In genomic region chrX:85203461-85203970, GRCh38 we compare ENCODE assay signal across 35 cellular contexts. TPM values are rescaled to one million over a fixed set of nuclear protein-coding genes. Genes with fewer than 3 reads are reported as not detected.
"Had no signal": no experiment of that assay in that cellular context is flagged by ENCODE, and none has a peak within 500 bp of the region (broad histone marks: within the 10 kb centered on the region; RNA-seq: fewer than 3 reads in every experiment).

No MANE protein-coding gene starts in this region.

- H3K4me3 ChIP-seq: adrenal gland, body of pancreas, breast epithelium had no signal

- H3K27ac Mint-ChIP-seq: activated B cell treated with CpG ODN at 0.5 μM for 24 hours; activated CD4-positive, alpha-beta memory T cell treated with anti-CD3 and anti-CD28 coated beads, Interleukin-2, amount 10 ng/mL, durations not matched to agents 7 days and 5 days; activated CD4-positive, alpha-beta T cell treated with anti-CD3 and anti-CD28 coated beads, Interleukin-2, amount 10 ng/mL, durations not matched to agents 7 days and 5 days; activated CD8-positive, alpha-beta memory T cell treated with anti-CD3 and anti-CD28 coated beads, Interleukin-2, amount 10 ng/mL, durations not matched to agents 7 days and 5 days; activated CD8-positive, alpha-beta T cell treated with anti-CD3 and anti-CD28 coated beads, Interleukin-2, amount 10 ng/mL, durations not matched to agents 7 days and 5 days; activated naive CD4-positive, alpha-beta T cell treated with anti-CD3 and anti-CD28 coated beads for 36 hours; activated naive CD4-positive, alpha-beta T cell treated with anti-CD3 and anti-CD28 coated beads, Interleukin-2, amount 50 U/mL, for 72 hours; activated naive CD8-positive, alpha-beta T cell treated with anti-CD3 and anti-CD28 coated beads for 36 hours; activated T-cell treated with anti-CD3 and anti-CD28 coated beads, Interleukin-2, amount 50 U/mL, for 72 hours; activated T-helper 1 cell treated with anti-CD3 and anti-CD28 coated beads, Interleukin-12 subunit alpha, Interleukin-12 subunit beta, Interleukin-2, Interleukin-4 antibody, amounts not matched to agents 30 ng/mL and 10 ng/mL and 1 ng/mL, durations not matched to agents 14 hours and 24 hours and 36 hours; activated T-helper 17 cell treated with anti-CD3 and anti-CD28 coated beads, Interleukin-2, amount 50 U/mL, for 72 hours; T-helper 1 cell treated with Interleukin-12 subunit alpha and Interleukin-12 subunit beta and Interleukin-4 antibody, amounts not matched to agents 30 μg/mL and 1 μg/mL, for 36 hours; T-helper 2 cell treated with Interferon-gamma antibody and Interleukin-4, amounts not matched to agents 5 μg/mL and 100 μg/mL, for 36 hours had no signal

- H3K4me1 ChIP-seq: adrenal gland, body of pancreas, breast epithelium had no signal

- H3K27me3 ChIP-seq: body of pancreas, brain microvascular endothelial cell had no signal

- DNase-seq: activated B cell treated with CpG ODN at 0.5 μM for 24 hours; activated CD4-positive, alpha-beta memory T cell treated with anti-CD3 and anti-CD28 coated beads, Interleukin-2, amount 10 ng/mL, durations not matched to agents 7 days and 5 days; activated CD4-positive, alpha-beta T cell treated with anti-CD3 and anti-CD28 coated beads for 48 hours; activated CD4-positive, alpha-beta T cell treated with anti-CD3 and anti-CD28 coated beads, Interleukin-2, amount 10 ng/mL, durations not matched to agents 7 days and 5 days; activated CD4-positive, alpha-beta T cell treated with anti-CD3 and anti-CD28 coated beads, Interleukin-2, amount 50 U/mL, for 48 hours; activated CD4-positive, CD25-positive, alpha-beta regulatory T cell treated with anti-CD3 and anti-CD28 coated beads, Interleukin-2, amount 50 U/mL, for 72 hours; activated CD8-positive, alpha-beta memory T cell treated with anti-CD3 and anti-CD28 coated beads for 24 hours; activated CD8-positive, alpha-beta memory T cell treated with anti-CD3 and anti-CD28 coated beads, Interleukin-2, amount 10 ng/mL, durations not matched to agents 7 days and 5 days; activated CD8-positive, alpha-beta memory T cell treated with anti-CD3 and anti-CD28 coated beads, Interleukin-2, amount 50 U/mL, for 48 hours; activated CD8-positive, alpha-beta T cell treated with anti-CD3 and anti-CD28 coated beads, Interleukin-2, amount 10 ng/mL, durations not matched to agents 7 days and 5 days; activated effector memory CD4-positive, alpha-beta T cell treated with anti-CD3 and anti-CD28 coated beads, Interleukin-2, amount 50 U/mL, for 16 hours; activated gamma-delta T cell treated with Interleukin-2 at 50 U/mL for 16 hours; activated naive CD4-positive, alpha-beta T cell; activated naive CD4-positive, alpha-beta T cell treated with anti-CD3 and anti-CD28 coated beads for 36 hours; activated naive CD4-positive, alpha-beta T cell treated with anti-CD3 and anti-CD28 coated beads, Interleukin-2, amount 50 U/mL, for 16 hours; activated naive CD8-positive, alpha-beta T cell treated with anti-CD3 and anti-CD28 coated beads for 36 hours; activated T-cell treated with anti-CD3 and anti-CD28 coated beads, Interleukin-2, amount 50 U/mL, for 4 hours; activated T-cell treated with anti-CD3 and anti-CD28 coated beads, Interleukin-2, amount 50 U/mL, for 72 hours; adrenal gland; amniotic stem cell; body of pancreas; brain microvascular endothelial cell; central memory CD4-positive, alpha-beta T cell; SW 1271; T-helper 1 cell; T-helper 2 cell; T-helper 9 cell had no signal

- H3K4me3 Mint-ChIP-seq: activated B cell treated with CpG ODN at 0.5 μM for 24 hours; activated CD4-positive, alpha-beta memory T cell treated with anti-CD3 and anti-CD28 coated beads, Interleukin-2, amount 10 ng/mL, durations not matched to agents 7 days and 5 days; activated CD4-positive, alpha-beta T cell treated with anti-CD3 and anti-CD28 coated beads, Interleukin-2, amount 10 ng/mL, durations not matched to agents 7 days and 5 days; activated CD8-positive, alpha-beta memory T cell treated with anti-CD3 and anti-CD28 coated beads, Interleukin-2, amount 10 ng/mL, durations not matched to agents 7 days and 5 days; activated CD8-positive, alpha-beta T cell treated with anti-CD3 and anti-CD28 coated beads, Interleukin-2, amount 10 ng/mL, durations not matched to agents 7 days and 5 days; activated naive CD4-positive, alpha-beta T cell treated with anti-CD3 and anti-CD28 coated beads for 36 hours; activated naive CD8-positive, alpha-beta T cell treated with anti-CD3 and anti-CD28 coated beads for 36 hours; activated T-cell treated with anti-CD3 and anti-CD28 coated beads, Interleukin-2, amount 50 U/mL, for 4 hours; activated T-cell treated with anti-CD3 and anti-CD28 coated beads, Interleukin-2, amount 50 U/mL, for 72 hours; activated T-helper 1 cell treated with anti-CD3 and anti-CD28 coated beads, Interleukin-12 subunit alpha, Interleukin-12 subunit beta, Interleukin-2, Interleukin-4 antibody, amounts not matched to agents 30 ng/mL and 10 ng/mL and 1 ng/mL, durations not matched to agents 14 hours and 24 hours and 36 hours; activated T-helper 17 cell treated with anti-CD3 and anti-CD28 coated beads, Interleukin-2, amount 50 U/mL, for 72 hours; T-helper 1 cell treated with Interleukin-12 subunit alpha and Interleukin-12 subunit beta and Interleukin-4 antibody, amounts not matched to agents 30 μg/mL and 1 μg/mL, for 36 hours; T-helper 2 cell treated with Interferon-gamma antibody and Interleukin-4, amounts not matched to agents 5 μg/mL and 100 μg/mL, for 36 hours had no signal

- H3K27ac ChIP-seq: adrenal gland, body of pancreas, brain microvascular endothelial cell, breast epithelium, VCaP had no signal

- H3K4me1 Mint-ChIP-seq: activated B cell treated with CpG ODN at 0.5 μM for 24 hours; activated CD4-positive, alpha-beta memory T cell treated with anti-CD3 and anti-CD28 coated beads, Interleukin-2, amount 10 ng/mL, durations not matched to agents 7 days and 5 days; activated CD4-positive, alpha-beta T cell treated with anti-CD3 and anti-CD28 coated beads, Interleukin-2, amount 10 ng/mL, durations not matched to agents 7 days and 5 days; activated CD8-positive, alpha-beta memory T cell treated with anti-CD3 and anti-CD28 coated beads, Interleukin-2, amount 10 ng/mL, durations not matched to agents 7 days and 5 days; activated naive CD8-positive, alpha-beta T cell treated with anti-CD3 and anti-CD28 coated beads for 36 hours; activated T-helper 17 cell treated with anti-CD3 and anti-CD28 coated beads, Interleukin-2, amount 50 U/mL, for 72 hours had no signal

- H3K27me3 Mint-ChIP-seq: activated B cell treated with CpG ODN at 0.5 μM for 24 hours; activated CD4-positive, alpha-beta memory T cell treated with anti-CD3 and anti-CD28 coated beads, Interleukin-2, amount 10 ng/mL, durations not matched to agents 7 days and 5 days; activated CD4-positive, alpha-beta T cell treated with anti-CD3 and anti-CD28 coated beads, Interleukin-2, amount 10 ng/mL, durations not matched to agents 7 days and 5 days; activated CD8-positive, alpha-beta memory T cell treated with anti-CD3 and anti-CD28 coated beads, Interleukin-2, amount 10 ng/mL, durations not matched to agents 7 days and 5 days; activated naive CD8-positive, alpha-beta T cell treated with anti-CD3 and anti-CD28 coated beads for 36 hours; activated T-helper 17 cell treated with anti-CD3 and anti-CD28 coated beads, Interleukin-2, amount 50 U/mL, for 72 hours had no signal

- H3K36me3 ChIP-seq: adrenal gland, brain microvascular endothelial cell, breast epithelium had no signal

- ATAC-seq: activated CD8-positive, alpha-beta memory T cell treated with anti-CD3 and anti-CD28 coated beads, Interleukin-2, amount 10 ng/mL, durations not matched to agents 7 days and 5 days; activated CD8-positive, alpha-beta T cell treated with anti-CD3 and anti-CD28 coated beads, Interleukin-2, amount 10 ng/mL, durations not matched to agents 7 days and 5 days; activated naive CD4-positive, alpha-beta T cell treated with anti-CD3 and anti-CD28 coated beads, Interleukin-2, amount 50 U/mL, for 72 hours; activated T-cell treated with anti-CD3 and anti-CD28 coated beads, Interleukin-2, amount 50 U/mL, for 4 hours; activated T-cell treated with anti-CD3 and anti-CD28 coated beads, Interleukin-2, amount 50 U/mL, for 72 hours; activated T-helper 17 cell treated with anti-CD3 and anti-CD28 coated beads, Interleukin-2, amount 50 U/mL, for 72 hours; body of pancreas had no signal

- H3K9me3 Mint-ChIP-seq: activated B cell treated with CpG ODN at 0.5 μM for 24 hours; activated CD4-positive, alpha-beta memory T cell treated with anti-CD3 and anti-CD28 coated beads, Interleukin-2, amount 10 ng/mL, durations not matched to agents 7 days and 5 days; activated CD4-positive, alpha-beta T cell treated with anti-CD3 and anti-CD28 coated beads, Interleukin-2, amount 10 ng/mL, durations not matched to agents 7 days and 5 days; activated naive CD4-positive, alpha-beta T cell treated with anti-CD3 and anti-CD28 coated beads, Interleukin-2, amount 50 U/mL, for 72 hours; activated naive CD8-positive, alpha-beta T cell treated with anti-CD3 and anti-CD28 coated beads for 36 hours; activated T-cell treated with anti-CD3 and anti-CD28 coated beads, Interleukin-2, amount 50 U/mL, for 4 hours; activated T-cell treated with anti-CD3 and anti-CD28 coated beads, Interleukin-2, amount 50 U/mL, for 72 hours; activated T-helper 1 cell treated with anti-CD3 and anti-CD28 coated beads, Interleukin-12 subunit alpha, Interleukin-12 subunit beta, Interleukin-2, Interleukin-4 antibody, amounts not matched to agents 30 ng/mL and 10 ng/mL and 1 ng/mL, durations not matched to agents 14 hours and 24 hours and 36 hours; activated T-helper 17 cell treated with anti-CD3 and anti-CD28 coated beads, Interleukin-2, amount 50 U/mL, for 72 hours; T-helper 1 cell treated with Interleukin-12 subunit alpha and Interleukin-12 subunit beta and Interleukin-4 antibody, amounts not matched to agents 30 μg/mL and 1 μg/mL, for 36 hours; T-helper 2 cell treated with Interferon-gamma antibody and Interleukin-4, amounts not matched to agents 5 μg/mL and 100 μg/mL, for 36 hours had no signal

- H3K9me3 ChIP-seq: adrenal gland, body of pancreas, breast epithelium had no signal

- H3K36me3 Mint-ChIP-seq: activated CD8-positive, alpha-beta memory T cell treated with anti-CD3 and anti-CD28 coated beads, Interleukin-2, amount 10 ng/mL, durations not matched to agents 7 days and 5 days; activated naive CD4-positive, alpha-beta T cell treated with anti-CD3 and anti-CD28 coated beads, Interleukin-2, amount 50 U/mL, for 72 hours; activated naive CD8-positive, alpha-beta T cell treated with anti-CD3 and anti-CD28 coated beads for 36 hours had no signal

RNA-seq across cellular contexts. Expression of gene SATL1, which starts 40.1 kb away (rescaled TPM):
- total RNA-seq: activated B cell treated with CpG ODN at 0.5 μM for 24 hours; activated CD4-positive, alpha-beta memory T cell treated with anti-CD3 and anti-CD28 coated beads, Interleukin-2, amount 10 ng/mL, durations not matched to agents 7 days and 5 days; activated CD4-positive, alpha-beta T cell treated with anti-CD3 and anti-CD28 coated beads, Interleukin-2, amount 10 ng/mL, durations not matched to agents 7 days and 5 days; activated CD8-positive, alpha-beta T cell treated with anti-CD3 and anti-CD28 coated beads, Interleukin-2, amount 10 ng/mL, durations not matched to agents 7 days and 5 days; activated naive CD4-positive, alpha-beta T cell treated with anti-CD3 and anti-CD28 coated beads for 36 hours; activated naive CD4-positive, alpha-beta T cell treated with anti-CD3 and anti-CD28 coated beads, Interleukin-2, amount 50 U/mL, for 72 hours; activated naive CD8-positive, alpha-beta T cell treated with anti-CD3 and anti-CD28 coated beads for 36 hours; activated T-cell treated with anti-CD3 and anti-CD28 coated beads, Interleukin-2, amount 50 U/mL, for 4 hours; activated T-cell treated with anti-CD3 and anti-CD28 coated beads, Interleukin-2, amount 50 U/mL, for 72 hours; activated T-helper 1 cell treated with anti-CD3 and anti-CD28 coated beads, Interleukin-12 subunit alpha, Interleukin-12 subunit beta, Interleukin-2, Interleukin-4 antibody, amounts not matched to agents 30 ng/mL and 10 ng/mL and 1 ng/mL, durations not matched to agents 14 hours and 24 hours and 36 hours; activated T-helper 17 cell treated with anti-CD3 and anti-CD28 coated beads, Interleukin-2, amount 50 U/mL, for 72 hours; aorta; body of pancreas had no signal
- polyA plus RNA-seq: aorta had no signal
